ENCODE assay signal across 17 cellular contexts in genomic region chr10:80146918-80147317, GRCh38. TPM values are rescaled to one million over a fixed set of nuclear protein-coding genes. Genes with fewer than 3 reads are reported as not detected.
DNase-seq lines count a peak whose midpoint lies in the region; ATAC-seq, FAIRE-seq and TF ChIP-seq lines count a peak whose summit lies in the region.
"Had no signal": no experiment of that assay in that cellular context is flagged by ENCODE, and none has a peak within 500 bp of the region (broad histone marks: within the 10 kb centered on the region; RNA-seq: fewer than 3 reads in every experiment).

No MANE protein-coding gene starts in this region.

- no peak for DNase-seq in A549 (ENCODE audit: low read depth in 1 of 2, low spot score in 1 of 2)
- no peak for DNase-seq in CD4-positive, alpha-beta memory T cell
- DNase-seq in sciatic nerve (ENCODE audit: low spot score) = no peak
- DNase-seq: BE2C; Caco-2; CD8-positive, alpha-beta memory T cell; DMS53; H7 had no signal

- no peak for TF ChIP-seq RAD21 in A549 (conservative IDR thresholded peaks at IDR 0.05 in 1 of 2, IDR thresholded peaks at IDR 0.05 in 1 of 2)

- H3K36me3 Mint-ChIP-seq in CD4-positive, alpha-beta memory T cell = peaks cover 31 to 36% of the 10 kb centered on the region in 2 donors
- peaks cover 43% of the 10 kb centered on the region for H3K36me3 Mint-ChIP-seq in activated T-helper 17 cell treated with anti-CD3 and anti-CD28 coated beads, Interleukin-2, amount 50 U/mL, for 72 hours (ENCODE audit: low read depth)

- ATAC-seq in A549 (no peak), HG02885 (IDR thresholded peaks at IDR 0.05; ENCODE audit: poor library complexity, unreplicated experiment) (no peak), GM18858 (IDR thresholded peaks at IDR 0.05; ENCODE audit: unreplicated experiment) (no peak), sciatic nerve (no peak)
- ATAC-seq in activated T-helper 17 cell treated with anti-CD3 and anti-CD28 coated beads, Interleukin-2, amount 50 U/mL, for 72 hours (replicated peaks) = no peak
- ATAC-seq: GM23338 had no signal

- intact Hi-C loops in CD4-positive, alpha-beta memory T cell (cut with micrococcal nuclease) = no loop called here
- intact Hi-C loops in sciatic nerve (cut with DNase I) = loop anchor here (5.0 kb wide), 1 partner anchor 75 kb away; no protein-coding TSS in a partner anchor

- POLR2A ChIA-PET in A549 (lab: Yijun Ruan, JAX) = interaction anchor here (1.4 kb wide), 1 partner anchor 58 kb away, joined by 4 read pairs; the partner anchor contains the start of gene ANXA11
- POLR2A ChIA-PET in CD4-positive, alpha-beta memory T cell (lab: Charles Lee; ENCODE audit: partially characterized antibody) = interaction anchor here (5.9 kb wide), 1 partner anchor 41 kb away, joined by 42 read pairs; no protein-coding TSS in a partner anchor

- no peak overlapping the region for H3K4me3 Mint-ChIP-seq in CD4-positive, alpha-beta memory T cell
- no peak overlapping the region for H3K4me3 Mint-ChIP-seq in activated T-helper 17 cell treated with anti-CD3 and anti-CD28 coated beads, Interleukin-2, amount 50 U/mL, for 72 hours
- H3K4me3 Mint-ChIP-seq: GM23338 had no signal

- no peak overlapping the region for H3K4me3 ChIP-seq in A549
- no peak overlapping the region for H3K4me3 ChIP-seq in CD4-positive, alpha-beta memory T cell (ENCODE audit: low read length in 2 of 2)
- H3K4me3 ChIP-seq in neutrophil (ENCODE audit: low read depth in 1 of 2, low read length in 1 of 2) = no peak overlapping the region
- H3K4me3 ChIP-seq: GM23338 had no signal

- no peaks in the 10 kb centered on the region for H3K9me3 ChIP-seq in A549
- peaks cover 0 to 7% of the 10 kb centered on the region in 2 donors for H3K9me3 ChIP-seq in CD4-positive, alpha-beta memory T cell (ENCODE audit: control insufficient read depth in 1 of 2, low read length in 2 of 2)
- no peaks in the 10 kb centered on the region for H3K9me3 ChIP-seq in neutrophil
- H3K9me3 ChIP-seq: BE2C, Caco-2 had no signal

- CTCF ChIA-PET in A549 (lab: Yijun Ruan, JAX) = interaction anchor here (1.5 to 11.9 kb wide), 2 partner anchors 74 to 114 kb away, joined by 5 to 134 read pairs; no protein-coding TSS in a partner anchor
- CTCF ChIA-PET in CD4-positive, alpha-beta memory T cell (lab: Charles Lee; ENCODE audit: partially characterized antibody) = interaction anchor here (0.8 to 1.7 kb wide), 4 partner anchors 19 to 76 kb away, joined by 3 to 7 read pairs (median 4); no protein-coding TSS in a partner anchor

- 87% methylated on average over 3 of the region's 3 CpGs for WGBS in A549 (ENCODE audit: missing lambda C conversion rate)

- peaks cover 0 to 22% (median 3%) of the 10 kb centered on the region in 8 donors for H3K9me3 Mint-ChIP-seq in CD4-positive, alpha-beta memory T cell
- H3K9me3 Mint-ChIP-seq in activated T-helper 17 cell treated with anti-CD3 and anti-CD28 coated beads, Interleukin-2, amount 50 U/mL, for 72 hours = no peaks in the 10 kb centered on the region
- H3K9me3 Mint-ChIP-seq: GM23338 had no signal

- H3K27me3 ChIP-seq in CD4-positive, alpha-beta memory T cell (ENCODE audit: insufficient read depth, low read length) = no peaks in the 10 kb centered on the region
- H3K27me3 ChIP-seq in neutrophil = no peaks in the 10 kb centered on the region
- H3K27me3 ChIP-seq: BE2C had no signal

- peaks cover 0 to 1% of the 10 kb centered on the region in 2 donors for H3K27me3 Mint-ChIP-seq in CD4-positive, alpha-beta memory T cell
- H3K27me3 Mint-ChIP-seq in activated T-helper 17 cell treated with anti-CD3 and anti-CD28 coated beads, Interleukin-2, amount 50 U/mL, for 72 hours = no peaks in the 10 kb centered on the region

- peaks cover 18 to 25% (median 22%) of the 10 kb centered on the region in 4 donors for H3K4me1 Mint-ChIP-seq in CD4-positive, alpha-beta memory T cell
- H3K4me1 Mint-ChIP-seq in activated T-helper 17 cell treated with anti-CD3 and anti-CD28 coated beads, Interleukin-2, amount 50 U/mL, for 72 hours = peaks cover 18% of the 10 kb centered on the region

- no peak for TF ChIP-seq POLR2A in A549 (IDR thresholded peaks at IDR 0.05; ENCODE audit: low read length)

- H3K27ac ChIP-seq in A549 (no peak overlapping the region), neutrophil (peak overlapping the region; percentile 48)
- H3K27ac ChIP-seq in CD4-positive, alpha-beta memory T cell (ENCODE audit: low read depth, low read length) = no peak overlapping the region
- H3K27ac ChIP-seq: C4-2B had no signal

- H3K4me2 ChIP-seq in A549 = no peak overlapping the region
- H3K4me2 ChIP-seq: GM23338 had no signal

- TF ChIP-seq EP300 in A549 (IDR thresholded peaks at IDR 0.05) = no peak

- FAIRE-seq in A549 (lab: Jason Lieb, UNC) = no peak
- FAIRE-seq: A204.1 had no signal

- H3K27ac Mint-ChIP-seq in CD4-positive, alpha-beta memory T cell = peak overlapping the region in 4 of 7 donors; percentile 35 to 71 (median 62)
- peak overlapping the region; percentile 34 for H3K27ac Mint-ChIP-seq in activated T-helper 17 cell treated with anti-CD3 and anti-CD28 coated beads, Interleukin-2, amount 50 U/mL, for 72 hours
- H3K27ac Mint-ChIP-seq: GM23338 had no signal

- H3K4me1 ChIP-seq in A549 (peaks cover 3% of the 10 kb centered on the region; the same call in 1 of the 3 replicates), neutrophil (ENCODE audit: control insufficient read depth in 1 of 2, insufficient read depth in 1 of 2, low read depth in 1 of 2, low read length in 1 of 2) (peaks cover 11 to 15% of the 10 kb centered on the region in 2 experiments)
- peaks cover 17% of the 10 kb centered on the region for H3K4me1 ChIP-seq in CD4-positive, alpha-beta memory T cell (ENCODE audit: insufficient read depth, low read length)
- H3K4me1 ChIP-seq: BE2C, Caco-2 had no signal

- peaks cover 13% of the 10 kb centered on the region for H3K36me3 ChIP-seq in CD4-positive, alpha-beta memory T cell (ENCODE audit: insufficient read depth, low read length)
- peaks cover 50% of the 10 kb centered on the region for H3K36me3 ChIP-seq in neutrophil
- H3K36me3 ChIP-seq: BE2C had no signal

- no peak for TF ChIP-seq CTCF in A549 (IDR thresholded peaks at IDR 0.05)
- no peak for TF ChIP-seq CTCF in neutrophil (IDR thresholded peaks at IDR 0.05)

TF ChIP-seq in A549, 52 proteins besides CTCF, POLR2A, EP300 and RAD21:
- no peak for TF ChIP-seq HOXB13 (CRISPR knock-in tag; IDR thresholded peaks at IDR 0.05; ENCODE audit: low read depth)
- no peak for TF ChIP-seq JUN (IDR thresholded peaks at IDR 0.05)
- TF ChIP-seq MAFK (IDR thresholded peaks at IDR 0.05; ENCODE audit: partially characterized antibody) = peak; percentile 81
- TF ChIP-seq CHD2 (IDR thresholded peaks at IDR 0.05; ENCODE audit: low read length, partially characterized antibody) = no peak
- TF ChIP-seq NFE2L2 (conservative IDR thresholded peaks at IDR 0.05; ENCODE audit: low read length) = peak; percentile 66
TF ChIP-seq in A549: peak in this region for 2.

RNA-seq across cellular contexts. Expression of gene PLAC9, which starts 14.4 kb away (rescaled TPM):
- not detected in 2 replicates for polyA plus RNA-seq in A549 (2011; rRNA removed)
- polyA plus RNA-seq in A549 (2012; cell fraction: cytosol; rRNA removed) = 0.05 and 0.07 TPM in 2 replicates
- 0.07 TPM in 1 of 2 replicates, not detected in the other for polyA plus RNA-seq in A549 (2012; cell fraction: nucleus; rRNA removed)
- not detected in 3 replicates for polyA plus RNA-seq in A549 (2017; fragmentation: RNase III; extraction: RNeasy Plus Mini Kit Qiagen cat#74134 plus additional on column Dnase treatment)
- not detected in 2 replicates for polyA minus RNA-seq in A549 (2011; rRNA and poly(A)+ RNA removed)
- not detected for total RNA-seq in CD4-positive, alpha-beta memory T cell
- polyA plus RNA-seq in CD4-positive, alpha-beta memory T cell = under 1 TPM in 1 of 2 donors, not detected in 1; 0.81 TPM
- total RNA-seq in activated T-helper 17 cell treated with anti-CD3 and anti-CD28 coated beads, Interleukin-2, amount 50 U/mL, for 72 hours = not detected
- 103 TPM for total RNA-seq in sciatic nerve
- total RNA-seq: Caco-2; CD8-positive, alpha-beta memory T cell; Daoy; HT1080 had no signal
- polyA plus RNA-seq: CD8-positive, alpha-beta memory T cell had no signal

RNA-seq across cellular contexts. Expression of gene ANXA11, which starts 58.4 kb away (rescaled TPM):
- polyA plus RNA-seq in A549 (2011; rRNA removed) (92.6 and 123 TPM in 2 replicates), A549 (2017; fragmentation: RNase III; extraction: RNeasy Plus Mini Kit Qiagen cat#74134 plus additional on column Dnase treatment) (117 to 121 TPM (median 119 TPM) in 3 replicates)
- 98.4 and 119 TPM in 2 replicates for polyA plus RNA-seq in A549 (2012; cell fraction: cytosol; rRNA removed)
- polyA plus RNA-seq in A549 (2012; cell fraction: nucleus; rRNA removed) = 109 and 134 TPM in 2 replicates
- 78.8 and 93.8 TPM in 2 replicates for polyA minus RNA-seq in A549 (2011; rRNA and poly(A)+ RNA removed)
- total RNA-seq in CD4-positive, alpha-beta memory T cell = 100 to 1,000 TPM; 202 to 211 TPM
- 100 to 1,000 TPM; 173 to 342 TPM for polyA plus RNA-seq in CD4-positive, alpha-beta memory T cell
- total RNA-seq in activated T-helper 17 cell treated with anti-CD3 and anti-CD28 coated beads, Interleukin-2, amount 50 U/mL, for 72 hours = 100 to 1,000 TPM; 184 to 275 TPM
- total RNA-seq in sciatic nerve = 205 TPM

Comparison
In these comparisons a context has a peak if more than half of its experiments do, and no peak if none do; other contexts are left out.
1. RNA of gene PLAC9, which starts 14.4 kb away (total RNA-seq): 103 TPM in sciatic nerve (single experiment); not detected in activated T-helper 17 cell treated with anti-CD3 and anti-CD28 coated beads, Interleukin-2, amount 50 U/mL, for 72 hours and not detected in CD4-positive, alpha-beta memory T cell; every median in the first group is over 10 times any median in the second.